Comparison of ENCODE assay signal across 1 cellular context in the genomic region with DNA sequence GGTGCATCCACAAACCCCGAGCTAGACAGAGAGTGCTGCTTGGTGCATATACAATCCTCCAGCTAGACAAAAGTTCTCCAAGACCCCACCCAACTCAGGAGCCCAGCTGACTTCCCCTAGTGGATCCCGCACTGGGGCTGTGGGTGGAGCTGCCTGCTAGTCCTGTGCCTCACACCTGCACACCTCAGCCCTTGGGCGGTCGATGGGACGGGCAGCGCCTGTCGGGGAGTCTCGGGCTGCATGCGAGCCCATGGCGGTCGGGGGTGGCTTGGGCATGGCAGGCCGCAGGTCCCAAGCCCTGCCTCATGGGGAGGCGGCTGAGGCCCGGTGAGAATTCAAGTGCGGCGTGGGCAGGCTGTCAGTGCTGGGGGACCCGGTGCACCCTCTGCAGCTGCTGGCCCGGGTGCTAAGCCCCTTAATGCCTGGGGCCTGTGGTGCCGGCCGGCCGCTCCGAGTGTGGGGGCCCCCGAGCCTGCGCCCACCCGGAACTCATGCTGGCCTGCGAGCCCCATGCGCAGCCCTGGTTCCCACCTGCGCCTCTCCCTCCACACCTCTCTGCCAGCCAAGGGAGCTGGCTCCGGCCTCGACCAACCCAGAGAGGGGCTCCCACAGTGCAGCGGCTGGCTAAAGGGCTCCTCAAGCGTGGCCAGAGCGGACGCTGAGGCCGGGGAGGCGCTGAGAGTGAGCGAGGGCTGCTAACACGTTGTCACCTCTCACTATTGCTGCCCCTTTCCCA.
TF ChIP-seq lines count a peak whose summit lies in the region.

No MANE protein-coding gene starts in this region.

TF ChIP-seq in HEK293, 187 proteins besides CTCF, POLR2A, EP300 and RAD21 (continued from another document):
- TF ChIP-seq, protein P1, sequence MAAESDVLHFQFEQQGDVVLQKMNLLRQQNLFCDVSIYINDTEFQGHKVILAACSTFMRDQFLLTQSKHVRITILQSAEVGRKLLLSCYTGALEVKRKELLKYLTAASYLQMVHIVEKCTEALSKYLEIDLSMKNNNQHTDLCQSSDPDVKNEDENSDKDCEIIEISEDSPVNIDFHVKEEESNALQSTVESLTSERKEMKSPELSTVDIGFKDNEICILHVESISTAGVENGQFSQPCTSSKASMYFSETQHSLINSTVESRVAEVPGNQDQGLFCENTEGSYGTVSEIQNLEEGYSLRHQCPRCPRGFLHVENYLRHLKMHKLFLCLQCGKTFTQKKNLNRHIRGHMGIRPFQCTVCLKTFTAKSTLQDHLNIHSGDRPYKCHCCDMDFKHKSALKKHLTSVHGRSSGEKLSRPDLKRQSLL (tag by site-specific recombination; IDR thresholded peaks at IDR 0.05), result no peak
- peak; percentile 48 for TF ChIP-seq ZNF529 (tag by site-specific recombination; IDR thresholded peaks at IDR 0.05; ENCODE audit: insufficient replicate concordance)
- TF ChIP-seq ZNF664 (tag by site-specific recombination; IDR thresholded peaks at IDR 0.05), result no peak
- TF ChIP-seq, protein P2, sequence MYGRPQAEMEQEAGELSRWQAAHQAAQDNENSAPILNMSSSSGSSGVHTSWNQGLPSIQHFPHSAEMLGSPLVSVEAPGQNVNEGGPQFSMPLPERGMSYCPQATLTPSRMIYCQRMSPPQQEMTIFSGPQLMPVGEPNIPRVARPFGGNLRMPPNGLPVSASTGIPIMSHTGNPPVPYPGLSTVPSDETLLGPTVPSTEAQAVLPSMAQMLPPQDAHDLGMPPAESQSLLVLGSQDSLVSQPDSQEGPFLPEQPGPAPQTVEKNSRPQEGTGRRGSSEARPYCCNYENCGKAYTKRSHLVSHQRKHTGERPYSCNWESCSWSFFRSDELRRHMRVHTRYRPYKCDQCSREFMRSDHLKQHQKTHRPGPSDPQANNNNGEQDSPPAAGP (tag by site-specific recombination; IDR thresholded peaks at IDR 0.05), result no peak
- no peak for TF ChIP-seq ZNF335 (tag by site-specific recombination; conservative IDR thresholded peaks at IDR 0.05)
- no peak for TF ChIP-seq MEIS1 (CRISPR knock-in tag; IDR thresholded peaks at IDR 0.05; ENCODE audit: borderline replicate concordance)
- no peak for TF ChIP-seq ZNF670 (tag by site-specific recombination; IDR thresholded peaks at IDR 0.05; ENCODE audit: low read depth)
- no peak for TF ChIP-seq ZNF501 (tag by site-specific recombination; IDR thresholded peaks at IDR 0.05)
- no peak for TF ChIP-seq KLF8 (tag by site-specific recombination; IDR thresholded peaks at IDR 0.05)
- TF ChIP-seq ZNF600 (tag by site-specific recombination; IDR thresholded peaks at IDR 0.05), result no peak
- no peak for TF ChIP-seq ZNF701 (tag by site-specific recombination; IDR thresholded peaks at IDR 0.05)
- no peak for TF ChIP-seq ZNF354C (tag by site-specific recombination; IDR thresholded peaks at IDR 0.05; ENCODE audit: borderline replicate concordance, low read depth)
- no peak for TF ChIP-seq ZNF404 (tag by site-specific recombination; IDR thresholded peaks at IDR 0.05)
- no peak for TF ChIP-seq ZNF274 (IDR thresholded peaks at IDR 0.05; ENCODE audit: low read length)
- TF ChIP-seq ZNF274 (tag by site-specific recombination; IDR thresholded peaks at IDR 0.05; ENCODE audit: borderline replicate concordance), result no peak
- TF ChIP-seq ZNF473 (tag by site-specific recombination; IDR thresholded peaks at IDR 0.05), result no peak
- no peak for TF ChIP-seq ZNF561 (tag by site-specific recombination; IDR thresholded peaks at IDR 0.05; ENCODE audit: borderline replicate concordance)
- TF ChIP-seq, protein P3, sequence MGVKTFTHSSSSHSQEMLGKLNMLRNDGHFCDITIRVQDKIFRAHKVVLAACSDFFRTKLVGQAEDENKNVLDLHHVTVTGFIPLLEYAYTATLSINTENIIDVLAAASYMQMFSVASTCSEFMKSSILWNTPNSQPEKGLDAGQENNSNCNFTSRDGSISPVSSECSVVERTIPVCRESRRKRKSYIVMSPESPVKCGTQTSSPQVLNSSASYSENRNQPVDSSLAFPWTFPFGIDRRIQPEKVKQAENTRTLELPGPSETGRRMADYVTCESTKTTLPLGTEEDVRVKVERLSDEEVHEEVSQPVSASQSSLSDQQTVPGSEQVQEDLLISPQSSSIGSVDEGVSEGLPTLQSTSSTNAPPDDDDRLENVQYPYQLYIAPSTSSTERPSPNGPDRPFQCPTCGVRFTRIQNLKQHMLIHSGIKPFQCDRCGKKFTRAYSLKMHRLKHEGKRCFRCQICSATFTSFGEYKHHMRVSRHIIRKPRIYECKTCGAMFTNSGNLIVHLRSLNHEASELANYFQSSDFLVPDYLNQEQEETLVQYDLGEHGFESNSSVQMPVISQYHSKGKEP (tag by site-specific recombination; IDR thresholded peaks at IDR 0.05), result no peak
- TF ChIP-seq ZNF426 (tag by site-specific recombination; IDR thresholded peaks at IDR 0.05), result no peak
- TF ChIP-seq ZNF571 (tag by site-specific recombination; IDR thresholded peaks at IDR 0.05), result no peak
- TF ChIP-seq YY2 (tag by site-specific recombination; IDR thresholded peaks at IDR 0.05), result no peak
- TF ChIP-seq, protein P4, sequence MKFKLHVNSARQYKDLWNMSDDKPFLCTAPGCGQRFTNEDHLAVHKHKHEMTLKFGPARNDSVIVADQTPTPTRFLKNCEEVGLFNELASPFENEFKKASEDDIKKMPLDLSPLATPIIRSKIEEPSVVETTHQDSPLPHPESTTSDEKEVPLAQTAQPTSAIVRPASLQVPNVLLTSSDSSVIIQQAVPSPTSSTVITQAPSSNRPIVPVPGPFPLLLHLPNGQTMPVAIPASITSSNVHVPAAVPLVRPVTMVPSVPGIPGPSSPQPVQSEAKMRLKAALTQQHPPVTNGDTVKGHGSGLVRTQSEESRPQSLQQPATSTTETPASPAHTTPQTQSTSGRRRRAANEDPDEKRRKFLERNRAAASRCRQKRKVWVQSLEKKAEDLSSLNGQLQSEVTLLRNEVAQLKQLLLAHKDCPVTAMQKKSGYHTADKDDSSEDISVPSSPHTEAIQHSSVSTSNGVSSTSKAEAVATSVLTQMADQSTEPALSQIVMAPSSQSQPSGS (tag by site-specific recombination; IDR thresholded peaks at IDR 0.05; ENCODE audit: low read depth), result no peak
- TF ChIP-seq ZNF560 (tag by site-specific recombination; IDR thresholded peaks at IDR 0.05; ENCODE audit: borderline replicate concordance), result no peak
- TF ChIP-seq FEZF1 (tag by site-specific recombination; IDR thresholded peaks at IDR 0.05), result no peak
- no peak for TF ChIP-seq ZNF623 (tag by site-specific recombination; IDR thresholded peaks at IDR 0.05)
- TF ChIP-seq SP7 (tag by site-specific recombination; IDR thresholded peaks at IDR 0.05), result no peak
- no peak for TF ChIP-seq ZIC2 (tag by site-specific recombination; IDR thresholded peaks at IDR 0.05)
- TF ChIP-seq, protein P5, sequence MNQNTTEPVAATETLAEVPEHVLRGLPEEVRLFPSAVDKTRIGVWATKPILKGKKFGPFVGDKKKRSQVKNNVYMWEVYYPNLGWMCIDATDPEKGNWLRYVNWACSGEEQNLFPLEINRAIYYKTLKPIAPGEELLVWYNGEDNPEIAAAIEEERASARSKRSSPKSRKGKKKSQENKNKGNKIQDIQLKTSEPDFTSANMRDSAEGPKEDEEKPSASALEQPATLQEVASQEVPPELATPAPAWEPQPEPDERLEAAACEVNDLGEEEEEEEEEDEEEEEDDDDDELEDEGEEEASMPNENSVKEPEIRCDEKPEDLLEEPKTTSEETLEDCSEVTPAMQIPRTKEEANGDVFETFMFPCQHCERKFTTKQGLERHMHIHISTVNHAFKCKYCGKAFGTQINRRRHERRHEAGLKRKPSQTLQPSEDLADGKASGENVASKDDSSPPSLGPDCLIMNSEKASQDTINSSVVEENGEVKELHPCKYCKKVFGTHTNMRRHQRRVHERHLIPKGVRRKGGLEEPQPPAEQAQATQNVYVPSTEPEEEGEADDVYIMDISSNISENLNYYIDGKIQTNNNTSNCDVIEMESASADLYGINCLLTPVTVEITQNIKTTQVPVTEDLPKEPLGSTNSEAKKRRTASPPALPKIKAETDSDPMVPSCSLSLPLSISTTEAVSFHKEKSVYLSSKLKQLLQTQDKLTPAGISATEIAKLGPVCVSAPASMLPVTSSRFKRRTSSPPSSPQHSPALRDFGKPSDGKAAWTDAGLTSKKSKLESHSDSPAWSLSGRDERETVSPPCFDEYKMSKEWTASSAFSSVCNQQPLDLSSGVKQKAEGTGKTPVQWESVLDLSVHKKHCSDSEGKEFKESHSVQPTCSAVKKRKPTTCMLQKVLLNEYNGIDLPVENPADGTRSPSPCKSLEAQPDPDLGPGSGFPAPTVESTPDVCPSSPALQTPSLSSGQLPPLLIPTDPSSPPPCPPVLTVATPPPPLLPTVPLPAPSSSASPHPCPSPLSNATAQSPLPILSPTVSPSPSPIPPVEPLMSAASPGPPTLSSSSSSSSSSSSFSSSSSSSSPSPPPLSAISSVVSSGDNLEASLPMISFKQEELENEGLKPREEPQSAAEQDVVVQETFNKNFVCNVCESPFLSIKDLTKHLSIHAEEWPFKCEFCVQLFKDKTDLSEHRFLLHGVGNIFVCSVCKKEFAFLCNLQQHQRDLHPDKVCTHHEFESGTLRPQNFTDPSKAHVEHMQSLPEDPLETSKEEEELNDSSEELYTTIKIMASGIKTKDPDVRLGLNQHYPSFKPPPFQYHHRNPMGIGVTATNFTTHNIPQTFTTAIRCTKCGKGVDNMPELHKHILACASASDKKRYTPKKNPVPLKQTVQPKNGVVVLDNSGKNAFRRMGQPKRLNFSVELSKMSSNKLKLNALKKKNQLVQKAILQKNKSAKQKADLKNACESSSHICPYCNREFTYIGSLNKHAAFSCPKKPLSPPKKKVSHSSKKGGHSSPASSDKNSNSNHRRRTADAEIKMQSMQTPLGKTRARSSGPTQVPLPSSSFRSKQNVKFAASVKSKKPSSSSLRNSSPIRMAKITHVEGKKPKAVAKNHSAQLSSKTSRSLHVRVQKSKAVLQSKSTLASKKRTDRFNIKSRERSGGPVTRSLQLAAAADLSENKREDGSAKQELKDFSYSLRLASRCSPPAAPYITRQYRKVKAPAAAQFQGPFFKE (tag by site-specific recombination; IDR thresholded peaks at IDR 0.05; ENCODE audit: borderline replicate concordance), result no peak
- TF ChIP-seq ZNF423 (tag by site-specific recombination; IDR thresholded peaks at IDR 0.05), result no peak
- TF ChIP-seq, protein P6, sequence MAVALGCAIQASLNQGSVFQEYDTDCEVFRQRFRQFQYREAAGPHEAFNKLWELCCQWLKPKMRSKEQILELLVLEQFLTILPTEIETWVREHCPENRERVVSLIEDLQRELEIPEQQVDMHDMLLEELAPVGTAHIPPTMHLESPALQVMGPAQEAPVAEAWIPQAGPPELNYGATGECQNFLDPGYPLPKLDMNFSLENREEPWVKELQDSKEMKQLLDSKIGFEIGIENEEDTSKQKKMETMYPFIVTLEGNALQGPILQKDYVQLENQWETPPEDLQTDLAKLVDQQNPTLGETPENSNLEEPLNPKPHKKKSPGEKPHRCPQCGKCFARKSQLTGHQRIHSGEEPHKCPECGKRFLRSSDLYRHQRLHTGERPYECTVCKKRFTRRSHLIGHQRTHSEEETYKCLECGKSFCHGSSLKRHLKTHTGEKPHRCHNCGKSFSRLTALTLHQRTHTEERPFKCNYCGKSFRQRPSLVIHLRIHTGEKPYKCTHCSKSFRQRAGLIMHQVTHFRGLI (tag by site-specific recombination; IDR thresholded peaks at IDR 0.05), result no peak
- TF ChIP-seq ZNF433 (tag by site-specific recombination; IDR thresholded peaks at IDR 0.05; ENCODE audit: low read depth), result no peak
- TF ChIP-seq ZNF549 (tag by site-specific recombination; IDR thresholded peaks at IDR 0.05), result no peak
- no peak for TF ChIP-seq GFI1B (tag by site-specific recombination; IDR thresholded peaks at IDR 0.05)
- TF ChIP-seq ZNF214 (tag by site-specific recombination; IDR thresholded peaks at IDR 0.05; ENCODE audit: borderline replicate concordance), result no peak
